Comparison of ENCODE assay signal across 12 cellular contexts in genomic region chr9:137412431-137412830, GRCh38. TPM values are rescaled to one million over a fixed set of nuclear protein-coding genes. Genes with fewer than 3 reads are reported as not detected.
A peak's percentile ranks its signal among the peaks of the same experiment; 100 is the strongest.
DNase-seq lines count a peak whose midpoint lies in the region; ATAC-seq, FAIRE-seq and TF ChIP-seq lines count a peak whose summit lies in the region.
"Had no signal": no experiment of that assay in that cellular context is flagged by ENCODE, and none has a peak within 500 bp of the region (broad histone marks: within the 10 kb centered on the region; RNA-seq: fewer than 3 reads in every experiment).

No MANE protein-coding gene starts in this region.

- H3K27me3 ChIP-seq in KMS-11 (ENCODE audit: insufficient read depth, low read depth) (no peaks in the 10 kb centered on the region), osteoblast (ENCODE audit: insufficient read depth, low read length) (no peaks in the 10 kb centered on the region)

- no peak overlapping the region for H3K4me3 ChIP-seq in A549
- no peak overlapping the region for H3K4me3 ChIP-seq in KMS-11 (IDR thresholded peaks at IDR 0.05; ENCODE audit: insufficient read depth, low read depth, low read length)
- H3K4me3 ChIP-seq in osteoblast (ENCODE audit: insufficient read depth, low read length), result no peak overlapping the region

- no peaks in the 10 kb centered on the region for H3K36me3 Mint-ChIP-seq in stimulated activated memory B cell treated with anti-CD40 and anti-IgM and Interleukin-4, amounts not matched to agents 10 μg/mL and 1 μg/mL and 100 μg/mL, for 72 hours
- H3K36me3 Mint-ChIP-seq: naive B cell had no signal

- no peak overlapping the region for H3K4me3 Mint-ChIP-seq in stimulated activated memory B cell treated with anti-CD40 and anti-IgM and Interleukin-4, amounts not matched to agents 10 μg/mL and 1 μg/mL and 100 μg/mL, for 72 hours
- H3K4me3 Mint-ChIP-seq: activated naive CD4-positive, alpha-beta T cell treated with anti-CD3 and anti-CD28 coated beads for 36 hours; central memory CD8-positive, alpha-beta T cell had no signal

- peak overlapping the region; percentile 86 to 98 for H3K27ac ChIP-seq in A549
- no peak overlapping the region for H3K27ac ChIP-seq in KMS-11
- peak overlapping the region; percentile 32 for H3K27ac ChIP-seq in osteoblast (ENCODE audit: low read depth, low read length)

- H3K36me3 ChIP-seq in KMS-11 (ENCODE audit: insufficient read depth) (no peaks in the 10 kb centered on the region), osteoblast (ENCODE audit: insufficient read depth, low read length) (no peaks in the 10 kb centered on the region)

- H3K4me1 Mint-ChIP-seq in stimulated activated memory B cell treated with anti-CD40 and anti-IgM and Interleukin-4, amounts not matched to agents 10 μg/mL and 1 μg/mL and 100 μg/mL, for 72 hours, result peaks cover 45% of the 10 kb centered on the region

- DNase-seq in A549 (ENCODE audit: low read depth in 1 of 2, low spot score in 1 of 2) (no peak), dermis blood vessel endothelial cell (peak; percentile 29), osteoblast (ENCODE audit: insufficient read length, low spot score, missing footprints) (peak; percentile 97), left lobe of liver (ENCODE audit: low spot score) (no peak), NOMO-1 treated with dmso at 0.1 percent for 144 hours (lab: John Stamatoyannopoulos, UW; ENCODE audit: unreplicated experiment) (no peak)
- DNase-seq: naive B cell, T-helper 9 cell had no signal

- H2AFZ ChIP-seq in KMS-11 (ENCODE audit: low read depth) (no peak overlapping the region), osteoblast (ENCODE audit: low read length) (no peak overlapping the region)

- H3K9ac ChIP-seq in KMS-11, result no peak overlapping the region

- H3K4me1 ChIP-seq in A549 (peaks cover 27% of the 10 kb centered on the region), KMS-11 (ENCODE audit: low read depth, poor library complexity, severe bottlenecking) (peaks cover 22% of the 10 kb centered on the region), osteoblast (ENCODE audit: insufficient read depth, low read length) (peaks cover 27% of the 10 kb centered on the region)

- H4K20me1 ChIP-seq in KMS-11 (ENCODE audit: insufficient read depth), result no peaks in the 10 kb centered on the region
- peaks cover 17% of the 10 kb centered on the region for H4K20me1 ChIP-seq in osteoblast (ENCODE audit: insufficient read depth, low read length)

- H3K4me2 ChIP-seq in A549 (peak overlapping the region; percentile 87), KMS-11 (peak overlapping the region; percentile 39; the same call in 1 of the 2 replicates), osteoblast (ENCODE audit: insufficient read depth, low read length) (peak overlapping the region; percentile 30)

- no peak for TF ChIP-seq RAD21 in A549 (conservative IDR thresholded peaks at IDR 0.05 in 1 of 2, IDR thresholded peaks at IDR 0.05 in 1 of 2)

- 86% methylated on average over 10 of the region's 10 CpGs for WGBS in A549 (ENCODE audit: missing lambda C conversion rate)

- no peak for TF ChIP-seq POLR2A in A549 (IDR thresholded peaks at IDR 0.05; ENCODE audit: low read length)

- no peak for TF ChIP-seq CTCF in A549 (IDR thresholded peaks at IDR 0.05)
- no peak for TF ChIP-seq CTCF in KMS-11 (conservative IDR thresholded peaks at IDR 0.05; ENCODE audit: low read depth, low read length)
- no peak for TF ChIP-seq CTCF in osteoblast (IDR thresholded peaks at IDR 0.05; ENCODE audit: extremely low read depth, low read depth, low read length)

- H3K9me3 Mint-ChIP-seq in stimulated activated memory B cell treated with anti-CD40 and anti-IgM and Interleukin-4, amounts not matched to agents 10 μg/mL and 1 μg/mL and 100 μg/mL, for 72 hours, result no peaks in the 10 kb centered on the region
- H3K9me3 Mint-ChIP-seq: activated naive CD4-positive, alpha-beta T cell treated with anti-CD3 and anti-CD28 coated beads for 36 hours; central memory CD8-positive, alpha-beta T cell; naive B cell had no signal

- FAIRE-seq in A549 (lab: Jason Lieb, UNC), result no peak

- no peak overlapping the region for H3K27ac Mint-ChIP-seq in stimulated activated memory B cell treated with anti-CD40 and anti-IgM and Interleukin-4, amounts not matched to agents 10 μg/mL and 1 μg/mL and 100 μg/mL, for 72 hours
- H3K27ac Mint-ChIP-seq: activated naive CD4-positive, alpha-beta T cell treated with anti-CD3 and anti-CD28 coated beads for 36 hours had no signal

- ATAC-seq in A549, result no peak
- ATAC-seq in stimulated activated memory B cell treated with anti-CD40 and anti-IgM and Interleukin-4, amounts not matched to agents 10 μg/mL and 1 μg/mL and 100 μg/mL, for 72 hours, result no peak
- ATAC-seq in left lobe of liver, result no peak
- no peak for ATAC-seq in GM21717 (IDR thresholded peaks at IDR 0.05; ENCODE audit: unreplicated experiment)

- H3K9me3 ChIP-seq in A549 (no peaks in the 10 kb centered on the region), osteoblast (ENCODE audit: low read depth, low read length) (no peaks in the 10 kb centered on the region)

- peaks cover 10% of the 10 kb centered on the region for H3K27me3 Mint-ChIP-seq in stimulated activated memory B cell treated with anti-CD40 and anti-IgM and Interleukin-4, amounts not matched to agents 10 μg/mL and 1 μg/mL and 100 μg/mL, for 72 hours
- H3K27me3 Mint-ChIP-seq: central memory CD8-positive, alpha-beta T cell; naive B cell had no signal

- CTCF ChIA-PET in A549 (lab: Yijun Ruan, JAX), result interaction anchor here (0.7 to 6.8 kb wide), 8 partner anchors 11 to 329 kb away, joined by 3 to 48 read pairs (median 4); partner anchors contain the start of genes EXD3, NOXA1 and NRARP

- no peak for TF ChIP-seq EP300 in A549 (IDR thresholded peaks at IDR 0.05)

- no peaks in the 10 kb centered on the region for H3K79me2 ChIP-seq in KMS-11 (ENCODE audit: insufficient read depth, low read depth)
- peaks cover 13% of the 10 kb centered on the region for H3K79me2 ChIP-seq in osteoblast (ENCODE audit: insufficient read depth, low read length)

- POLR2A ChIA-PET in A549 (lab: Yijun Ruan, JAX), result interaction anchor here (0.5 to 2.6 kb wide), 4 partner anchors 11 to 178 kb away, joined by 4 to 13 read pairs (median 6); partner anchors contain the start of genes EXD3, NOXA1 and NRARP

TF ChIP-seq in A549, 52 proteins besides CTCF, POLR2A, EP300 and RAD21 (continues in another document):
- no peak for TF ChIP-seq NPAS2 (CRISPR knock-in tag; IDR thresholded peaks at IDR 0.05; ENCODE audit: borderline replicate concordance)
- TF ChIP-seq FOXS1 (CRISPR knock-in tag; IDR thresholded peaks at IDR 0.05), result no peak
- TF ChIP-seq USF2 (IDR thresholded peaks at IDR 0.05), result no peak
- TF ChIP-seq NR3C1 (IDR thresholded peaks at IDR 0.05), result no peak
- TF ChIP-seq RFX5 (IDR thresholded peaks at IDR 0.05), result no peak
- TF ChIP-seq E2F6 (IDR thresholded peaks at IDR 0.05; ENCODE audit: borderline replicate concordance, low read depth), result no peak
- TF ChIP-seq POLR2AphosphoS2 (conservative IDR thresholded peaks at IDR 0.05; ENCODE audit: low read length), result no peak
- no peak for TF ChIP-seq TP53 (CRISPR knock-in tag; IDR thresholded peaks at IDR 0.05)
- no peak for TF ChIP-seq ESRRA (IDR thresholded peaks at IDR 0.05; ENCODE audit: borderline replicate concordance, low read length)

RNA-seq across cellular contexts. Expression of gene EXD3, which starts 10.5 kb away (rescaled TPM):
- polyA plus RNA-seq in A549 (2011; rRNA removed) (3.3 and 3.4 TPM in 2 replicates), A549 (2017; fragmentation: RNase III; extraction: RNeasy Plus Mini Kit Qiagen cat#74134 plus additional on column Dnase treatment) (4.0 to 5.4 TPM (median 4.5 TPM) in 3 replicates)
- polyA plus RNA-seq in A549 (2012; cell fraction: cytosol; rRNA removed), result 2.3 and 4.1 TPM in 2 replicates
- polyA plus RNA-seq in A549 (2012; cell fraction: nucleus; rRNA removed), result 11.3 and 14.6 TPM in 2 replicates
- 2.5 and 3.5 TPM in 2 replicates for polyA minus RNA-seq in A549 (2011; rRNA and poly(A)+ RNA removed)
- total RNA-seq in dermis blood vessel endothelial cell (32.9 and 43.1 TPM in 2 replicates), osteoblast (7.6 and 10.0 TPM in 2 replicates), left lobe of liver (19.3 TPM)

RNA-seq across cellular contexts. Expression of gene NOXA1, which starts 10.8 kb away (rescaled TPM):
- polyA plus RNA-seq in A549 (2011; rRNA removed), result 0.44 and 0.58 TPM in 2 replicates
- 0.63 and 1.1 TPM in 2 replicates for polyA plus RNA-seq in A549 (2012; cell fraction: cytosol; rRNA removed)
- polyA plus RNA-seq in A549 (2012; cell fraction: nucleus; rRNA removed), result 3.9 and 6.1 TPM in 2 replicates
- polyA plus RNA-seq in A549 (2017; fragmentation: RNase III; extraction: RNeasy Plus Mini Kit Qiagen cat#74134 plus additional on column Dnase treatment), result 1.1 to 1.9 TPM (median 1.5 TPM) in 3 replicates
- polyA minus RNA-seq in A549 (2011; rRNA and poly(A)+ RNA removed), result 0.19 and 0.33 TPM in 2 replicates
- 1.5 and 2.6 TPM in 2 replicates for total RNA-seq in dermis blood vessel endothelial cell
- total RNA-seq in osteoblast, result 0.36 and 0.88 TPM in 2 replicates
- total RNA-seq in left lobe of liver, result 6.0 TPM

RNA-seq across cellular contexts. Expression of gene ENTPD8, which starts 28.7 kb away (rescaled TPM):
- polyA plus RNA-seq in A549 (2011; rRNA removed), result 0.18 and 0.22 TPM in 2 replicates
- polyA plus RNA-seq in A549 (2012; cell fraction: cytosol; rRNA removed), result 0.22 and 0.29 TPM in 2 replicates
- 3.6 TPM in 2 replicates for polyA plus RNA-seq in A549 (2012; cell fraction: nucleus; rRNA removed)
- polyA plus RNA-seq in A549 (2017; fragmentation: RNase III; extraction: RNeasy Plus Mini Kit Qiagen cat#74134 plus additional on column Dnase treatment), result 0.21 to 0.41 TPM (median 0.36 TPM) in 3 replicates
- polyA minus RNA-seq in A549 (2011; rRNA and poly(A)+ RNA removed), result 0.08 TPM in 1 of 2 replicates, not detected in the other
- total RNA-seq in dermis blood vessel endothelial cell, result 0.23 and 0.34 TPM in 2 replicates
- not detected in 2 replicates for total RNA-seq in osteoblast
- 9.0 TPM for total RNA-seq in left lobe of liver
- total RNA-seq: activated naive CD4-positive, alpha-beta T cell treated with anti-CD3 and anti-CD28 coated beads for 36 hours had no signal

RNA-seq across cellular contexts. Expression of gene NSMF, which starts 46.7 kb away (rescaled TPM):
- polyA plus RNA-seq in A549 (2011; rRNA removed) (16.0 and 20.0 TPM in 2 replicates), A549 (2017; fragmentation: RNase III; extraction: RNeasy Plus Mini Kit Qiagen cat#74134 plus additional on column Dnase treatment) (29.2 to 35.0 TPM (median 33.0 TPM) in 3 replicates)
- polyA plus RNA-seq in A549 (2012; cell fraction: cytosol; rRNA removed), result 33.6 and 46.9 TPM in 2 replicates
- polyA plus RNA-seq in A549 (2012; cell fraction: nucleus; rRNA removed), result 116 and 143 TPM in 2 replicates
- polyA minus RNA-seq in A549 (2011; rRNA and poly(A)+ RNA removed), result 21.3 and 25.0 TPM in 2 replicates
- total RNA-seq in dermis blood vessel endothelial cell (32.7 and 32.8 TPM in 2 replicates), osteoblast (19.2 and 22.4 TPM in 2 replicates), left lobe of liver (23.0 TPM)

Comparison
In these comparisons a context has a peak if more than half of its experiments do, and no peak if none do; other contexts are left out.
1. DNase-seq: peak in dermis blood vessel endothelial cell (single experiment) and osteoblast (single experiment); none in A549 (0 of 2), left lobe of liver (single experiment) and NOMO-1 treated with dmso at 0.1 percent for 144 hours (single experiment).
2. H3K4me2 ChIP-seq: peak in every context shown above with its lines; median percentile 87 in A549; 39 in KMS-11; 30 in osteoblast.